In genomic region chr7:8365499-8366110, GRCh38 we compare ENCODE assay signal across 8 cellular contexts.
DNase-seq lines count a peak whose midpoint lies in the region; ATAC-seq and TF ChIP-seq lines count a peak whose summit lies in the region.

No MANE protein-coding gene starts in this region.

- no peak overlapping the region for H3K4me3 Mint-ChIP-seq in nephron progenitor cell
- no peak overlapping the region for H3K4me3 Mint-ChIP-seq in T-cell
- no peak overlapping the region for H3K4me3 Mint-ChIP-seq in T-helper 17 cell

- TF ChIP-seq CTCF in LNCAP (IDR thresholded peaks at IDR 0.05) (peak; percentile 72), nephron progenitor cell (IDR thresholded peaks at IDR 0.05) (peak; percentile 48)

- H3K27me3 Mint-ChIP-seq in nephron progenitor cell (ENCODE audit: low read depth, poor library complexity) (no peaks in the 10 kb centered on the region), T-cell (peaks cover 15 to 33% of the 10 kb centered on the region in 2 donors), T-helper 17 cell (peaks cover 22% of the 10 kb centered on the region)

- no peaks in the 10 kb centered on the region for H3K4me1 Mint-ChIP-seq in nephron progenitor cell
- no peaks in the 10 kb centered on the region for H3K4me1 Mint-ChIP-seq in T-cell
- no peaks in the 10 kb centered on the region for H3K4me1 Mint-ChIP-seq in T-helper 17 cell

- ATAC-seq in GM18502 (IDR thresholded peaks at IDR 0.05; ENCODE audit: poor library complexity, unreplicated experiment) (peak; percentile 60), T-cell (replicated peaks in 1 of 4) (no peak), T-helper 17 cell (no peak)

- H3K9me3 Mint-ChIP-seq in nephron progenitor cell (no peaks in the 10 kb centered on the region), T-cell (no peaks in the 10 kb centered on the region)

- H3K9me3 ChIP-seq in T-helper 17 cell (ENCODE audit: control insufficient read depth, low read length, poor library complexity, severe bottlenecking) = no peaks in the 10 kb centered on the region

- H3K36me3 Mint-ChIP-seq in nephron progenitor cell (ENCODE audit: low read depth) = no peaks in the 10 kb centered on the region
- H3K36me3 Mint-ChIP-seq in T-cell = no peaks in the 10 kb centered on the region
- H3K36me3 Mint-ChIP-seq in T-helper 17 cell (ENCODE audit: low read depth) = no peaks in the 10 kb centered on the region

- CTCF ChIA-PET in T-cell (lab: Charles Lee) = no interaction called here

- H3K27ac Mint-ChIP-seq in nephron progenitor cell (no peak overlapping the region), T-cell (no peak overlapping the region), T-helper 17 cell (no peak overlapping the region)

- POLR2A ChIA-PET in T-cell (lab: Charles Lee) = no interaction called here

- DNase-seq in SHP77 (lab: John Stamatoyannopoulos, UW) (peak; percentile 64 to 69), nephron progenitor cell (no peak), NOMO-1 treated with DMSO at 0.1 percent for 48 hours (lab: John Stamatoyannopoulos, UW; ENCODE audit: unreplicated experiment) (no peak), HCEC 1CT (no peak), T-cell (no peak), T-helper 17 cell (no peak)

Comparison
In these comparisons a context has a peak if more than half of its experiments do, and no peak if none do; other contexts are left out.
1. DNase-seq: peak in SHP77 (2 of 2); none in nephron progenitor cell (single experiment), NOMO-1 treated with DMSO at 0.1 percent for 48 hours (single experiment), HCEC 1CT (single experiment), T-cell (0 of 34) and T-helper 17 cell (0 of 3).